In the genomic region with DNA sequence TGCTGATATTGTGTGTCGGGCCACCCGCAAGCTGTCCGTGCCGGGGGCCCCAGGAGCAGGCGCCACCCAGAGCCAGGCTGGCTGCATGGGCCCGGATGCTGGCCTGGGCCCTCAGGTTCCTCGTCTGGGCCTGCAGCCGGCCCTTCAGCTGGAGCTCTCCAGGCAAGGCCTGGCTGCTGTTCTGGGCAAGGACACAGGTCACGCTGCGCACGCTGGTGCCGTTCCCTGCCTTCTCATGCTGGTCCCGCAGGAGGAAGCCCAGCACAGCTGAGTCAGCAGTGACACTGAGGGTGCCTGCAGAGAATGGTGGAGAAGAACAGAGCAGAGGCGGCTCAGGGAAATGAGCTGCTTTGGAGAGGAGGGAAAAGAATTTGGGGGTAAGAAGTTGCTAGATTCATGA, we compare ENCODE assay signal across 17 cellular contexts.
DNase-seq lines count a peak whose midpoint lies in the region; ATAC-seq, FAIRE-seq and TF ChIP-seq lines count a peak whose summit lies in the region.
"Had no signal": no experiment of that assay in that cellular context is flagged by ENCODE, and none has a peak within 500 bp of the region (broad histone marks: within the 10 kb centered on the region; RNA-seq: fewer than 3 reads in every experiment).

No MANE protein-coding gene starts in this region.

- H4K91ac ChIP-seq in H1 (replicated peaks; ENCODE audit: insufficient read length, low read length) (no peak overlapping the region), trophoblast cell (ENCODE audit: low read depth, low read length) (no peak overlapping the region)

- no peaks in the 10 kb centered on the region for H3K9me3 ChIP-seq in H1 (ENCODE audit: insufficient read depth in 2 of 2, low read depth in 1 of 2, low read length in 1 of 2)
- peaks cover 2% of the 10 kb centered on the region for H3K9me3 ChIP-seq in trophoblast cell (ENCODE audit: insufficient read depth, low read depth, low read length)
- H3K9me3 ChIP-seq: BE2C had no signal

- H3K9me3 Mint-ChIP-seq in natural killer cell treated with Interleukin-12 subunit alpha and Interleukin-12 subunit beta and Interleukin-15 and Interleukin-18, amount 100 ng/mL, for 72 hours, result no peaks in the 10 kb centered on the region
- H3K9me3 Mint-ChIP-seq in natural killer cell, result no peaks in the 10 kb centered on the region
- H3K9me3 Mint-ChIP-seq: CD4-positive, alpha-beta memory T cell had no signal

- H4K12ac ChIP-seq in trophoblast cell (ENCODE audit: low read depth, low read length), result no peak overlapping the region

- H3K23ac ChIP-seq in H1 (ENCODE audit: insufficient read length) (no peak overlapping the region), trophoblast cell (ENCODE audit: low read length) (no peak overlapping the region)

- CTCF ChIA-PET in H1 (lab: Charles Lee; ENCODE audit: partially characterized antibody), result interaction anchor here (0.7 to 4.0 kb wide), 11 partner anchors 9 to 461 kb away, joined by 3 to 20 read pairs (median 8); no protein-coding TSS in a partner anchor

- H2BK120ac ChIP-seq in H1 (replicated peaks; ENCODE audit: low read depth, low read length) (no peak overlapping the region), trophoblast cell (ENCODE audit: insufficient read depth, low read length, poor library complexity) (no peak overlapping the region)

- no peak overlapping the region for H3K9ac ChIP-seq in H1 (replicated peaks in 1 of 4; ENCODE audit: extremely low read depth in 1 of 4, low read depth in 3 of 4, low read length in 3 of 4)
- H3K9ac ChIP-seq in trophoblast cell (ENCODE audit: low read length), result no peak overlapping the region

- H3K56ac ChIP-seq in H1 (replicated peaks; ENCODE audit: insufficient read length, low read depth, low read length), result no peak overlapping the region

- POLR2A ChIA-PET in H1 (lab: Charles Lee; ENCODE audit: partially characterized antibody), result interaction anchor here (0.7 to 1.2 kb wide), 2 partner anchors 42 to 48 kb away, joined by 3 to 4 read pairs; no protein-coding TSS in a partner anchor

- H4K8ac ChIP-seq in H1 (ENCODE audit: extremely low read depth, insufficient read depth, low read length) (no peak overlapping the region), trophoblast cell (ENCODE audit: low read depth, low read length) (no peak overlapping the region)

- no peak overlapping the region for H3K4me3 ChIP-seq in NB4 (ENCODE audit: low read depth, low read length)
- no peak overlapping the region for H3K4me3 ChIP-seq in H1 (ENCODE audit: extremely low read depth in 1 of 4, insufficient read depth in 2 of 4, low read depth in 3 of 4, low read length in 4 of 4)
- no peak overlapping the region for H3K4me3 ChIP-seq in trophoblast cell (ENCODE audit: low read depth, low read length)

- no peaks in the 10 kb centered on the region for H3K36me3 Mint-ChIP-seq in natural killer cell treated with Interleukin-12 subunit alpha and Interleukin-12 subunit beta and Interleukin-15 and Interleukin-18, amount 100 ng/mL, for 72 hours
- no peaks in the 10 kb centered on the region for H3K36me3 Mint-ChIP-seq in natural killer cell
- H3K36me3 Mint-ChIP-seq: CD14-positive monocyte; CD4-positive, alpha-beta memory T cell had no signal

- H2AFZ ChIP-seq in H1 (ENCODE audit: low read length) (no peak overlapping the region), trophoblast cell (ENCODE audit: insufficient read depth, low read length, poor library complexity) (no peak overlapping the region)

- DNase-seq in natural killer cell treated with Interleukin-12 subunit alpha and Interleukin-12 subunit beta and Interleukin-15 and Interleukin-18, amount 100 ng/mL, for 72 hours (ENCODE audit: low spot score), result peak; percentile 6
- no peak for DNase-seq in natural killer cell
- DNase-seq in NB4 (ENCODE audit: low read depth), result peak; percentile 26
- DNase-seq in H1 (ENCODE audit: low read depth in 1 of 2, low spot score in 2 of 2), result no peak
- peak; percentile 89 to 91 for DNase-seq in trophoblast cell
- no peak for DNase-seq in putamen (ENCODE audit: low spot score)
- DNase-seq in stimulated activated CD4-positive, alpha-beta T cell treated with anti-CD3 and anti-CD28 coated beads, Interleukin-12 subunit alpha, Interleukin-12 subunit beta, amount 100 ng/mL, for 4 hours, result no peak
- DNase-seq: 8988T; BE2C; CD4-positive, alpha-beta memory T cell; DMS79 treated with DMSO at 0.1 percent for 48 hours; GF-D8; HCEC 1CT; IMR-90; KBM-7 had no signal

- ATAC-seq in natural killer cell treated with Interleukin-12 subunit alpha and Interleukin-12 subunit beta and Interleukin-15 and Interleukin-18, amount 100 ng/mL, for 72 hours, result no peak
- no peak for ATAC-seq in natural killer cell
- no peak for ATAC-seq in GM18907 (IDR thresholded peaks at IDR 0.05; ENCODE audit: unreplicated experiment)

- H4K5ac ChIP-seq in H1 (ENCODE audit: insufficient read length, low read depth, low read length), result no peak overlapping the region

- peaks cover 0 to 2% (median 0%) of the 10 kb centered on the region in 4 experiments; a peak in 2 of 8 replicates for H3K36me3 ChIP-seq in H1 (ENCODE audit: control insufficient read depth in 2 of 4, insufficient read depth in 4 of 4, low read length in 3 of 4)
- H3K36me3 ChIP-seq in trophoblast cell (ENCODE audit: control insufficient read depth in 1 of 2, insufficient read depth in 2 of 2, low read length in 2 of 2), result no peaks in the 10 kb centered on the region
- H3K36me3 ChIP-seq: BE2C had no signal

- H3K4me1 ChIP-seq in H1 (replicated peaks in 1 of 4; ENCODE audit: control insufficient read depth in 3 of 4, insufficient read depth in 4 of 4, low read length in 3 of 4) (no peaks in the 10 kb centered on the region; a peak in 1 of 7 replicates), trophoblast cell (ENCODE audit: control insufficient read depth in 1 of 2, insufficient read depth in 2 of 2, low read length in 2 of 2) (no peaks in the 10 kb centered on the region)
- H3K4me1 ChIP-seq: BE2C had no signal

- H3K4me2 ChIP-seq in H1 (ENCODE audit: insufficient read depth in 1 of 2, low read depth in 2 of 2, low read length in 2 of 2) (no peak overlapping the region), trophoblast cell (ENCODE audit: low read length) (no peak overlapping the region)

- H2BK12ac ChIP-seq in H1 (ENCODE audit: low read depth, low read length) (no peak overlapping the region), trophoblast cell (ENCODE audit: low read length) (no peak overlapping the region)

- no peak overlapping the region for H2BK20ac ChIP-seq in H1 (ENCODE audit: low read length)

- H3K27ac ChIP-seq in H1 (ENCODE audit: low read depth, low read length) (no peak overlapping the region), trophoblast cell (ENCODE audit: low read depth, low read length) (no peak overlapping the region)

- H3K79me2 ChIP-seq in H1 (ENCODE audit: control insufficient read depth in 1 of 2, insufficient read depth in 2 of 2, low read length in 2 of 2), result no peaks in the 10 kb centered on the region
- no peaks in the 10 kb centered on the region for H3K79me2 ChIP-seq in trophoblast cell (ENCODE audit: control insufficient read depth, insufficient read depth, low read length, poor library complexity)

- no peak overlapping the region for H3K4me3 Mint-ChIP-seq in natural killer cell treated with Interleukin-12 subunit alpha and Interleukin-12 subunit beta and Interleukin-15 and Interleukin-18, amount 100 ng/mL, for 72 hours
- no peak overlapping the region for H3K4me3 Mint-ChIP-seq in natural killer cell
- H3K4me3 Mint-ChIP-seq: CD14-positive monocyte; CD4-positive, alpha-beta memory T cell had no signal

- TF ChIP-seq POLR2A in NB4 (IDR thresholded peaks at IDR 0.05; ENCODE audit: extremely low read depth, insufficient read length), result no peak
- no peak for TF ChIP-seq POLR2A in H1 (IDR thresholded peaks at IDR 0.05; ENCODE audit: control extremely low read depth in 1 of 2, low read depth in 2 of 2, low read length in 2 of 2)

- H3K79me1 ChIP-seq in H1 (ENCODE audit: low read depth, low read length), result no peaks in the 10 kb centered on the region
- no peaks in the 10 kb centered on the region for H3K79me1 ChIP-seq in trophoblast cell (ENCODE audit: low read length)

- H2BK5ac ChIP-seq in H1 (ENCODE audit: low read depth, low read length) (no peak overlapping the region), trophoblast cell (ENCODE audit: low read depth, low read length, poor library complexity) (no peak overlapping the region)

- TF ChIP-seq RAD21 in H1 (IDR thresholded peaks at IDR 0.05 in 1 of 2, conservative IDR thresholded peaks at IDR 0.05 in 1 of 2; ENCODE audit: low read depth in 2 of 2, low read length in 2 of 2), result no peak

- 84% methylated on average over 13 of the region's 14 CpGs; no CpG with 5 or more reads in 1 of the 2 experiments for WGBS in H1 (ENCODE audit: extremely low coverage in 1 of 2, insufficient coverage in 1 of 2, insufficient read length in 1 of 2, insufficient replicate concordance in 2 of 2, low coverage in 1 of 2, low lambda C conversion rate in 2 of 2, missing lambda C conversion rate in 1 of 2), 2 experiments
- no CpG with 5 or more reads among the region's 14 CpGs for WGBS in trophoblast cell (ENCODE audit: extremely low coverage, insufficient coverage, insufficient read length)

- intact Hi-C loops in natural killer cell (cut with micrococcal nuclease), result no loop called here

- H3K14ac ChIP-seq in H1 (ENCODE audit: insufficient read length), result no peak overlapping the region
- H3K14ac ChIP-seq in trophoblast cell (ENCODE audit: low read length), result no peak overlapping the region

- H3K27me3 ChIP-seq in H1 (replicated peaks in 1 of 4; ENCODE audit: control insufficient read depth in 3 of 4, extremely low read depth in 1 of 4, insufficient read depth in 3 of 4, low read length in 3 of 4) (no peaks in the 10 kb centered on the region), trophoblast cell (ENCODE audit: insufficient read depth, low read length) (no peaks in the 10 kb centered on the region)
- H3K27me3 ChIP-seq: BE2C had no signal

- H3K4me1 Mint-ChIP-seq in natural killer cell treated with Interleukin-12 subunit alpha and Interleukin-12 subunit beta and Interleukin-15 and Interleukin-18, amount 100 ng/mL, for 72 hours (ENCODE audit: low read depth in 2 of 2), result peaks cover 0 to 4% of the 10 kb centered on the region in 2 donors
- no peaks in the 10 kb centered on the region for H3K4me1 Mint-ChIP-seq in natural killer cell
- H3K4me1 Mint-ChIP-seq: CD4-positive, alpha-beta memory T cell had no signal

- no peak overlapping the region for H3K4ac ChIP-seq in H1 (replicated peaks; ENCODE audit: insufficient read length, low read depth, low read length)
- no peak overlapping the region for H3K4ac ChIP-seq in trophoblast cell (ENCODE audit: low read depth, low read length)

- H2AK5ac ChIP-seq in H1 (ENCODE audit: low read depth, low read length), result no peak overlapping the region
- no peak overlapping the region for H2AK5ac ChIP-seq in trophoblast cell (ENCODE audit: low read length)

- TF ChIP-seq EP300 in H1 (IDR thresholded peaks at IDR 0.05; ENCODE audit: borderline replicate concordance in 1 of 2, low read depth in 2 of 2, low read length in 2 of 2), result no peak

- no peak overlapping the region for H3K27ac Mint-ChIP-seq in natural killer cell treated with Interleukin-12 subunit alpha and Interleukin-12 subunit beta and Interleukin-15 and Interleukin-18, amount 100 ng/mL, for 72 hours
- H3K27ac Mint-ChIP-seq in natural killer cell, result no peak overlapping the region
- H3K27ac Mint-ChIP-seq: CD4-positive, alpha-beta memory T cell had no signal

- H3K23me2 ChIP-seq in H1 (ENCODE audit: low read depth, low read length), result no peaks in the 10 kb centered on the region

- TF ChIP-seq CTCF in natural killer cell (IDR thresholded peaks at IDR 0.05) (no peak), NB4 (IDR thresholded peaks at IDR 0.05; ENCODE audit: low read depth, low read length) (no peak), H1 (IDR thresholded peaks at IDR 0.05; ENCODE audit: control extremely low read depth in 1 of 3, insufficient read depth in 1 of 3, low read depth in 1 of 3, low read length in 3 of 3) (no peak)

- H3K18ac ChIP-seq in H1 (ENCODE audit: extremely low read depth, low read length) (no peak overlapping the region), trophoblast cell (ENCODE audit: low read length) (no peak overlapping the region)

- H4K20me1 ChIP-seq in H1 (replicated peaks in 1 of 2; ENCODE audit: control insufficient read depth in 1 of 2, insufficient read depth in 2 of 2, low read length in 2 of 2), result no peaks in the 10 kb centered on the region

- no peak for FAIRE-seq in H1 (lab: Jason Lieb, UNC)

- H2BK15ac ChIP-seq in H1 (ENCODE audit: low read length), result no peak overlapping the region

- H3K27me3 Mint-ChIP-seq in natural killer cell treated with Interleukin-12 subunit alpha and Interleukin-12 subunit beta and Interleukin-15 and Interleukin-18, amount 100 ng/mL, for 72 hours, result no peaks in the 10 kb centered on the region
- H3K27me3 Mint-ChIP-seq in natural killer cell (ENCODE audit: low read depth in 2 of 2), result no peaks in the 10 kb centered on the region

Comparison
In these comparisons a context has a peak if more than half of its experiments do, and no peak if none do; other contexts are left out.
1. DNase-seq: peak in natural killer cell treated with Interleukin-12 subunit alpha and Interleukin-12 subunit beta and Interleukin-15 and Interleukin-18, amount 100 ng/mL, for 72 hours (single experiment), NB4 (single experiment) and trophoblast cell (2 of 2); none in natural killer cell (single experiment), H1 (0 of 2), putamen (single experiment) and stimulated activated CD4-positive, alpha-beta T cell treated with anti-CD3 and anti-CD28 coated beads, Interleukin-12 subunit alpha, Interleukin-12 subunit beta, amount 100 ng/mL, for 4 hours (single experiment).